In the genomic region with DNA sequence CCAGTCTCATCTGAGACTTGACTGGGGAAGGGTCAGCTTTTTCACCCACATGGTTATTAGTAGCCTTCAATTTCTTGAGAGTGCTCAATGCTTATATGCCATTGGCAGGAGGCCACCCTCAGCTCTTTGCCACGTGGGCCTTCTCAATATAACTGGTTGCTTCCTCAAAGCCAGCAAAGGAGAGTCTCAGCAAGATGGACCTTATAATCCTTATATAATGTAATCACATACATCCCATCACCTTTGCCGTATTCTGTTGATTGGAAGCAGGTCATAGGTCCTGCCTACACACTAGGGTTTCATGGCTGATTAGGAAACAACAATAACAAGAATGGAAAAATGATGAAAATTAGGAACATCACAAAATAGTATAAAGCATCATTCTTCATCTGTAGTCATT, we compare ENCODE assay signal across 22 cellular contexts.
"Had no signal": no experiment of that assay in that cellular context is flagged by ENCODE, and none has a peak within 500 bp of the region (broad histone marks: within the 10 kb centered on the region; RNA-seq: fewer than 3 reads in every experiment).

No MANE protein-coding gene starts in this region.

- H3K4me3 ChIP-seq: breast epithelium, coronary artery, mucosa of descending colon, smooth muscle cell had no signal

- H3K4me1 ChIP-seq: breast epithelium had no signal

- H3K36me3 ChIP-seq: breast epithelium had no signal

- H3K27me3 ChIP-seq: breast epithelium had no signal

- H3K9me3 ChIP-seq: breast epithelium, mucosa of descending colon had no signal

- ATAC-seq: activated CD4-positive, alpha-beta T cell treated with anti-CD3 and anti-CD28 coated beads for 36 hours; stimulated activated naive B cell treated with anti-CD40 and anti-IgM and Interleukin-4, amounts not matched to agents 10 μg/mL and 1 μg/mL and 100 μg/mL, for 72 hours had no signal

- DNase-seq: activated B cell treated with CpG ODN at 0.5 μM for 24 hours; activated CD4-positive, alpha-beta T cell treated with anti-CD3 and anti-CD28 coated beads for 36 hours; activated CD4-positive, alpha-beta T cell treated with anti-CD3 and anti-CD28 coated beads, Interleukin-2, amount 50 U/mL, for 4 hours; activated naive CD4-positive, alpha-beta T cell treated with Interleukin-2 at 50 U/mL for 16 hours; activated naive CD8-positive, alpha-beta T cell treated with anti-CD3 and anti-CD28 coated beads, Interleukin-2, amount 10 ng/mL, durations not matched to agents 7 days and 5 days; activated T-cell treated with anti-CD3 and anti-CD28 coated beads, Interleukin-2, amount 50 U/mL, for 48 hours; amniotic stem cell; cerebellar nuclear complex; endodermal cell; immature natural killer cell; mesendoderm; mucosa of descending colon; nephron progenitor cell; nucleus accumbens; stimulated activated CD4-positive, alpha-beta T cell treated with anti-CD3 and anti-CD28 coated beads, Interleukin-2, amount 100 ng/mL, for 48 hours; stimulated activated CD8-positive, alpha-beta memory T cell treated with anti-CD3 and anti-CD28 coated beads, Interleukin-4, amount 100 ng/mL, for 48 hours; stimulated activated naive B cell treated with anti-CD40 and anti-IgM and Interleukin-4, amounts not matched to agents 10 μg/mL and 1 μg/mL and 100 μg/mL, for 72 hours; T-helper 1 cell; trophoblast cell had no signal

- H3K27ac ChIP-seq: breast epithelium had no signal
